1 cellular context compared by ENCODE assay signal in genomic region chrX:119757979-119758681, GRCh38.
TF ChIP-seq lines count a peak whose summit lies in the region.

A gene with protein sequence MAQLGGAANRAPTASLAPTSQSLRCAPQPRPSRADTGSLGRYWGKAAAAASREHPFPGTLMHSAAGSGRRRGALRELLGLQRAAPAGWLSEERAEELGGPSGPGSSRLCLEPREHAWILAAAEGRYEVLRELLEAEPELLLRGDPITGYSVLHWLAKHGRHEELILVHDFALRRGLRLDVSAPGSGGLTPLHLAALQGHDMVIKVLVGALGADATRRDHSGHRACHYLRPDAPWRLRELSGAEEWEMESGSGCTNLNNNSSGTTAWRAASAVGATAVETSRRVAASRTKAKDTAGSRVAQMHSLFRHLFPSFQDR (plus strand): TSS chrX:119758588. CDS start chrX:119758668, 80 bp downstream.

TF ChIP-seq in SK-N-SH, 30 proteins besides CTCF, POLR2A, EP300 and RAD21 (continued from another document):
- TF ChIP-seq, protein P1, sequence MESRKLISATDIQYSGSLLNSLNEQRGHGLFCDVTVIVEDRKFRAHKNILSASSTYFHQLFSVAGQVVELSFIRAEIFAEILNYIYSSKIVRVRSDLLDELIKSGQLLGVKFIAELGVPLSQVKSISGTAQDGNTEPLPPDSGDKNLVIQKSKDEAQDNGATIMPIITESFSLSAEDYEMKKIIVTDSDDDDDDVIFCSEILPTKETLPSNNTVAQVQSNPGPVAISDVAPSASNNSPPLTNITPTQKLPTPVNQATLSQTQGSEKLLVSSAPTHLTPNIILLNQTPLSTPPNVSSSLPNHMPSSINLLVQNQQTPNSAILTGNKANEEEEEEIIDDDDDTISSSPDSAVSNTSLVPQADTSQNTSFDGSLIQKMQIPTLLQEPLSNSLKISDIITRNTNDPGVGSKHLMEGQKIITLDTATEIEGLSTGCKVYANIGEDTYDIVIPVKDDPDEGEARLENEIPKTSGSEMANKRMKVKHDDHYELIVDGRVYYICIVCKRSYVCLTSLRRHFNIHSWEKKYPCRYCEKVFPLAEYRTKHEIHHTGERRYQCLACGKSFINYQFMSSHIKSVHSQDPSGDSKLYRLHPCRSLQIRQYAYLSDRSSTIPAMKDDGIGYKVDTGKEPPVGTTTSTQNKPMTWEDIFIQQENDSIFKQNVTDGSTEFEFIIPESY (IDR thresholded peaks at IDR 0.05; ENCODE audit: borderline replicate concordance, low read depth): no peak
- TF ChIP-seq RXRA (IDR thresholded peaks at IDR 0.05; ENCODE audit: borderline replicate concordance, low read depth): no peak
- TF ChIP-seq, protein P2, sequence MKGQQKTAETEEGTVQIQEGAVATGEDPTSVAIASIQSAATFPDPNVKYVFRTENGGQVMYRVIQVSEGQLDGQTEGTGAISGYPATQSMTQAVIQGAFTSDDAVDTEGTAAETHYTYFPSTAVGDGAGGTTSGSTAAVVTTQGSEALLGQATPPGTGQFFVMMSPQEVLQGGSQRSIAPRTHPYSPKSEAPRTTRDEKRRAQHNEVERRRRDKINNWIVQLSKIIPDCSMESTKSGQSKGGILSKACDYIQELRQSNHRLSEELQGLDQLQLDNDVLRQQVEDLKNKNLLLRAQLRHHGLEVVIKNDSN (IDR thresholded peaks at IDR 0.05; ENCODE audit: borderline replicate concordance, low read depth): no peak
- TF ChIP-seq, protein P3, sequence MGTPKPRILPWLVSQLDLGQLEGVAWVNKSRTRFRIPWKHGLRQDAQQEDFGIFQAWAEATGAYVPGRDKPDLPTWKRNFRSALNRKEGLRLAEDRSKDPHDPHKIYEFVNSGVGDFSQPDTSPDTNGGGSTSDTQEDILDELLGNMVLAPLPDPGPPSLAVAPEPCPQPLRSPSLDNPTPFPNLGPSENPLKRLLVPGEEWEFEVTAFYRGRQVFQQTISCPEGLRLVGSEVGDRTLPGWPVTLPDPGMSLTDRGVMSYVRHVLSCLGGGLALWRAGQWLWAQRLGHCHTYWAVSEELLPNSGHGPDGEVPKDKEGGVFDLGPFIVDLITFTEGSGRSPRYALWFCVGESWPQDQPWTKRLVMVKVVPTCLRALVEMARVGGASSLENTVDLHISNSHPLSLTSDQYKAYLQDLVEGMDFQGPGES (IDR thresholded peaks at IDR 0.05; ENCODE audit: low read depth, low read length): no peak
- no peak for TF ChIP-seq YY1 (IDR thresholded peaks at IDR 0.05; ENCODE audit: low read depth)
- no peak for TF ChIP-seq POLR2AphosphoS5 (IDR thresholded peaks at IDR 0.05; ENCODE audit: low read depth, low read length)
- no peak for TF ChIP-seq MAX (IDR thresholded peaks at IDR 0.05; ENCODE audit: low read depth)
- TF ChIP-seq REST (IDR thresholded peaks at IDR 0.05; ENCODE audit: low read depth, low read length): no peak
